17 cellular contexts compared by ENCODE assay signal in the genomic region with DNA sequence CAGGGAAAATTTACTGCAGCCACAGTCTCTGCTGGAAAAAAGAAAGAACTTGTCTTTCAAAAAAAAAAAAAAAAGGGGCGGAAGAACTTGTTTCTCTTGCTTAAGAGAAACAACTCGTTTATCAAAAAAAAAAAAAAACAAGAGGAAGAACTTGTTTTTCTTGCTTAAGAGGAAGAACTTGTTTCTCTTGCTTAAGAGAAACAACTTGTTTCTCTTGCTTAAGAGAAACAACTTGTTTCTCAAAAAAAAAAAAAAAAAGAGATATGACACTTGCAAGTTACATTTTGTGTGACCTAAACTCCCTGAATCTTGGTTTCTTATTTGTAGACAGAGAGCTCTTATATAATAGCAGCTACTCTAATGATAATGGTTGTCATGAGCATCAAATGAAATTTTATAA. TPM values are rescaled to one million over a fixed set of nuclear protein-coding genes. Genes with fewer than 3 reads are reported as not detected.
DNase-seq lines count a peak whose midpoint lies in the region; ATAC-seq, FAIRE-seq and TF ChIP-seq lines count a peak whose summit lies in the region.
"Had no signal": no experiment of that assay in that cellular context is flagged by ENCODE, and none has a peak within 500 bp of the region (broad histone marks: within the 10 kb centered on the region; RNA-seq: fewer than 3 reads in every experiment).

No MANE protein-coding gene starts in this region.

- H3K4me3 Mint-ChIP-seq in activated T-cell treated with anti-CD3 and anti-CD28 coated beads, Interleukin-2, amount 50 U/mL, for 4 hours = peak overlapping the region; percentile 3
- H3K4me3 Mint-ChIP-seq in chondrocyte (ENCODE audit: unreplicated experiment) = no peak overlapping the region
- H3K4me3 Mint-ChIP-seq: effector memory CD8-positive, alpha-beta T cell had no signal

- H3K4me3 ChIP-seq in NB4 (ENCODE audit: low read depth, low read length) = peak overlapping the region; percentile 14
- H3K4me3 ChIP-seq in suprapubic skin = no peak overlapping the region
- H3K4me3 ChIP-seq: gastroesophageal sphincter, mucosa of descending colon had no signal

- H3K27ac Mint-ChIP-seq in chondrocyte (ENCODE audit: unreplicated experiment) = no peak overlapping the region
- H3K27ac Mint-ChIP-seq: effector memory CD8-positive, alpha-beta T cell had no signal

- TF ChIP-seq CTCF in NB4 (IDR thresholded peaks at IDR 0.05; ENCODE audit: low read depth, low read length) (no peak), suprapubic skin (IDR thresholded peaks at IDR 0.05) (no peak), chondrocyte (IDR thresholded peaks at IDR 0.05) (no peak)

- DNase-seq in activated T-cell treated with anti-CD3 and anti-CD28 coated beads, Interleukin-2, amount 50 U/mL, for 4 hours = no peak
- DNase-seq in activated T-cell treated with anti-CD3 and anti-CD28 coated beads for 4 hours (no peak), NB4 (ENCODE audit: low read depth) (peak; percentile 61), suprapubic skin (ENCODE audit: low spot score in 2 of 2) (no peak), NCI-H2196 (lab: John Stamatoyannopoulos, UW; ENCODE audit: unreplicated experiment) (no peak), chondrocyte (ENCODE audit: low spot score) (no peak), hippocampal formation (lab: John Stamatoyannopoulos, UW) (no peak)
- DNase-seq: DMS153; effector memory CD8-positive, alpha-beta T cell; islet precursor cell; mucosa of descending colon; NCI-H1092; stimulated activated CD4-positive, alpha-beta T cell treated with anti-CD3 and anti-CD28 coated beads, Interleukin-15, amount 100 ng/mL, for 24 hours; substantia nigra had no signal

- H3K36me3 Mint-ChIP-seq in activated T-cell treated with anti-CD3 and anti-CD28 coated beads, Interleukin-2, amount 50 U/mL, for 4 hours (ENCODE audit: insufficient read depth) = no peaks in the 10 kb centered on the region
- H3K36me3 Mint-ChIP-seq in chondrocyte (ENCODE audit: low read depth) = no peaks in the 10 kb centered on the region

- no peaks in the 10 kb centered on the region for H3K9me3 ChIP-seq in suprapubic skin
- H3K9me3 ChIP-seq: gastroesophageal sphincter, mucosa of descending colon had no signal

- WGBS in suprapubic skin = 23% methylated on average over 2 of the region's 2 CpGs

- peak; percentile 84 for FAIRE-seq in endometrium (lab: Jason Lieb, UNC)
- FAIRE-seq: HTR-8/SVneo had no signal

- no peaks in the 10 kb centered on the region for H3K36me3 ChIP-seq in suprapubic skin
- H3K36me3 ChIP-seq: gastroesophageal sphincter had no signal

- H3K9me3 Mint-ChIP-seq in activated T-cell treated with anti-CD3 and anti-CD28 coated beads, Interleukin-2, amount 50 U/mL, for 4 hours = peaks cover 2% of the 10 kb centered on the region
- H3K9me3 Mint-ChIP-seq in chondrocyte (ENCODE audit: low read depth) = no peaks in the 10 kb centered on the region
- H3K9me3 Mint-ChIP-seq: effector memory CD8-positive, alpha-beta T cell had no signal

- H3K4me1 Mint-ChIP-seq in activated T-cell treated with anti-CD3 and anti-CD28 coated beads, Interleukin-2, amount 50 U/mL, for 4 hours (ENCODE audit: low read depth) = peaks cover 17% of the 10 kb centered on the region
- no peaks in the 10 kb centered on the region for H3K4me1 Mint-ChIP-seq in chondrocyte (ENCODE audit: low read depth)

- TF ChIP-seq POLR2A in NB4 (IDR thresholded peaks at IDR 0.05; ENCODE audit: extremely low read depth, insufficient read length) (no peak), suprapubic skin (IDR thresholded peaks at IDR 0.05) (no peak)

- peaks cover 5% of the 10 kb centered on the region for H3K27me3 Mint-ChIP-seq in activated T-cell treated with anti-CD3 and anti-CD28 coated beads, Interleukin-2, amount 50 U/mL, for 4 hours (ENCODE audit: low read depth)
- H3K27me3 Mint-ChIP-seq in chondrocyte (ENCODE audit: low read depth) = peaks cover 31% of the 10 kb centered on the region

- peak overlapping the region; percentile 63 for H3K27ac ChIP-seq in suprapubic skin
- H3K27ac ChIP-seq: gastroesophageal sphincter had no signal

- TF ChIP-seq EP300 in suprapubic skin (IDR thresholded peaks at IDR 0.05) = no peak

- no peak for ATAC-seq in activated T-cell treated with anti-CD3 and anti-CD28 coated beads, Interleukin-2, amount 50 U/mL, for 4 hours
- ATAC-seq: effector memory CD8-positive, alpha-beta T cell; gastroesophageal sphincter; mucosa of descending colon had no signal

- no peaks in the 10 kb centered on the region for H3K27me3 ChIP-seq in suprapubic skin
- H3K27me3 ChIP-seq: gastroesophageal sphincter had no signal

- peaks cover 23% of the 10 kb centered on the region for H3K4me1 ChIP-seq in suprapubic skin
- H3K4me1 ChIP-seq: gastroesophageal sphincter had no signal

RNA-seq across cellular contexts. Expression of a gene that starts 44.7 kb away (rescaled TPM):
- 10 to 100 TPM; 82.0 to 98.2 (median 94.3) TPM for total RNA-seq in activated T-cell treated with anti-CD3 and anti-CD28 coated beads, Interleukin-2, amount 50 U/mL, for 4 hours
- total RNA-seq in suprapubic skin (100 to 1,000 TPM in 1 of 4 donors, 10 to 100 TPM in 3; 59.1 to 141 (median 80.6) TPM), chondrocyte (48.2 to 50.7 TPM (median 49.1 TPM) in 3 replicates)
